Comparison of ENCODE assay signal across 19 cellular contexts in genomic region chr5:158841918-158842317, GRCh38.
DNase-seq lines count a peak whose midpoint lies in the region; ATAC-seq lines count a peak whose summit lies in the region.
"Had no signal": no experiment of that assay in that cellular context is flagged by ENCODE, and none has a peak within 500 bp of the region (broad histone marks: within the 10 kb centered on the region; RNA-seq: fewer than 3 reads in every experiment).

No MANE protein-coding gene starts in this region.

- DNase-seq in Right ventricle myocardium inferior (ENCODE audit: missing footprints), result no peak
- DNase-seq in left cardiac atrium, result no peak
- no peak for DNase-seq in mesenteric fat pad (ENCODE audit: low spot score)
- DNase-seq in left colon, result no peak
- DNase-seq: activated CD8-positive, alpha-beta memory T cell treated with anti-CD3 and anti-CD28 coated beads, Interleukin-2, amount 50 U/mL, for 48 hours; CD8-positive, alpha-beta memory T cell; effector CD8-positive, alpha-beta T cell; foreskin fibroblast; NCI-H187 treated with DMSO at 0.1 percent for 48 hours; NCI-H524 treated with DMSO at 0.1 percent for 48 hours; PC-9; small intestine; stomach had no signal

- no peak overlapping the region for H3K4me3 ChIP-seq in subcutaneous abdominal adipose tissue (ENCODE audit: low read depth in 1 of 5, low read length in 5 of 5)
- H3K4me3 ChIP-seq: PC-9, stomach had no signal

- intact Hi-C loops in Right ventricle myocardium inferior (cut with DNase I) (no loop called here), left cardiac atrium (cut with DNase I) (no loop called here), left colon (cut with DNase I, micrococcal nuclease) (no loop called here)

- H3K27me3 ChIP-seq in subcutaneous abdominal adipose tissue (ENCODE audit: control insufficient read depth in 5 of 5, insufficient read depth in 4 of 5, low read length in 5 of 5), result no peaks in the 10 kb centered on the region

- H3K36me3 ChIP-seq in subcutaneous abdominal adipose tissue (ENCODE audit: control insufficient read depth in 5 of 5, insufficient read depth in 5 of 5, low read length in 5 of 5), result peaks cover 0 to 9% (median 2%) of the 10 kb centered on the region in 5 donors
- H3K36me3 ChIP-seq: stomach had no signal

- no peaks in the 10 kb centered on the region for H3K9me3 ChIP-seq in subcutaneous abdominal adipose tissue (ENCODE audit: control insufficient read depth in 5 of 5, low read length in 5 of 5)
- H3K9me3 ChIP-seq: stomach had no signal

- peak overlapping the region in 2 of 5 donors; percentile 28 to 53 for H3K9ac ChIP-seq in subcutaneous abdominal adipose tissue (ENCODE audit: low read length in 5 of 5)

- H3K27ac ChIP-seq in subcutaneous abdominal adipose tissue (ENCODE audit: low read depth, low read length), result peak overlapping the region; percentile 82
- H3K27ac ChIP-seq: 22Rv1, PC-9, stomach had no signal

- ATAC-seq in Right ventricle myocardium inferior, result peak; percentile 14
- ATAC-seq in left cardiac atrium, result no peak
- peak; percentile 91 for ATAC-seq in GM21786 (IDR thresholded peaks at IDR 0.05; ENCODE audit: unreplicated experiment)
- peak; percentile 74 for ATAC-seq in HG03196 (IDR thresholded peaks at IDR 0.05; ENCODE audit: unreplicated experiment)
- no peak for ATAC-seq in HG02870 (IDR thresholded peaks at IDR 0.05; ENCODE audit: unreplicated experiment)
- ATAC-seq in left colon, result no peak
- ATAC-seq: activated naive CD4-positive, alpha-beta T cell treated with anti-CD3 and anti-CD28 coated beads, Interleukin-2, amount 50 U/mL, for 72 hours had no signal

- H3K4me1 ChIP-seq in subcutaneous abdominal adipose tissue (ENCODE audit: control insufficient read depth in 5 of 5, insufficient read depth in 5 of 5, low read length in 5 of 5), result peaks cover 6 to 68% (median 46%) of the 10 kb centered on the region in 5 donors
- H3K4me1 ChIP-seq: stomach had no signal

Comparison
In these comparisons a context has a peak if more than half of its experiments do, and no peak if none do; other contexts are left out.
1. ATAC-seq: peak in Right ventricle myocardium inferior (single experiment), GM21786 (single experiment) and HG03196 (single experiment); none in left cardiac atrium (0 of 2), HG02870 (single experiment) and left colon (single experiment).